Comparison of ENCODE assay signal across 2 cellular contexts in genomic region chr19:31164666-31165265, GRCh38.
TF ChIP-seq lines count a peak whose summit lies in the region.

No MANE protein-coding gene starts in this region.

TF ChIP-seq in IMR-90, 13 proteins besides CTCF, POLR2A, EP300 and RAD21 (continued from another document):
- no peak for TF ChIP-seq MAZ (IDR thresholded peaks at IDR 0.05; ENCODE audit: borderline replicate concordance, low read depth, low read length)

TF ChIP-seq in HepG2, 621 proteins besides CTCF, POLR2A, EP300 and RAD21 (continued from another document):
- no peak for TF ChIP-seq IRF9 (CRISPR knock-in tag; IDR thresholded peaks at IDR 0.05; ENCODE audit: borderline replicate concordance)
- no peak for TF ChIP-seq ZNF746 (CRISPR knock-in tag; IDR thresholded peaks at IDR 0.05)
- TF ChIP-seq KLF9 (CRISPR knock-in tag; IDR thresholded peaks at IDR 0.05; ENCODE audit: low read depth) = no peak
- no peak for TF ChIP-seq ZNF574 (CRISPR knock-in tag; IDR thresholded peaks at IDR 0.05)
- no peak for TF ChIP-seq ATF7-NPFF (CRISPR knock-in tag; IDR thresholded peaks at IDR 0.05; ENCODE audit: low read depth)
- TF ChIP-seq ZNF513 (CRISPR knock-in tag; conservative IDR thresholded peaks at IDR 0.05) = no peak
- no peak for TF ChIP-seq ARNT (IDR thresholded peaks at IDR 0.05)
- TF ChIP-seq NPAS2 (CRISPR knock-in tag; IDR thresholded peaks at IDR 0.05; ENCODE audit: borderline replicate concordance) = no peak
- no peak for TF ChIP-seq ZNF564 (CRISPR knock-in tag; IDR thresholded peaks at IDR 0.05)
- no peak for TF ChIP-seq TBX2 (CRISPR knock-in tag; IDR thresholded peaks at IDR 0.05; ENCODE audit: borderline replicate concordance)
- TF ChIP-seq RARG (CRISPR knock-in tag; IDR thresholded peaks at IDR 0.05; ENCODE audit: low read depth) = no peak
- no peak for TF ChIP-seq ZNF496 (CRISPR knock-in tag; IDR thresholded peaks at IDR 0.05; ENCODE audit: insufficient replicate concordance)
- TF ChIP-seq GRHL1 (CRISPR knock-in tag; conservative IDR thresholded peaks at IDR 0.05) = no peak
- no peak for TF ChIP-seq TCF7 (IDR thresholded peaks at IDR 0.05; ENCODE audit: low read depth)
- TF ChIP-seq ZXDC (CRISPR knock-in tag; IDR thresholded peaks at IDR 0.05) = no peak
- TF ChIP-seq CEBPG (CRISPR knock-in tag; IDR thresholded peaks at IDR 0.05) = no peak
